ENCODE assay signal across 8 cellular contexts in genomic region chr12:132687211-132688164, GRCh38. TPM values are rescaled to one million over a fixed set of nuclear protein-coding genes. Genes with fewer than 3 reads are reported as not detected.
DNase-seq lines count a peak whose midpoint lies in the region; ATAC-seq and TF ChIP-seq lines count a peak whose summit lies in the region.

A gene with protein sequence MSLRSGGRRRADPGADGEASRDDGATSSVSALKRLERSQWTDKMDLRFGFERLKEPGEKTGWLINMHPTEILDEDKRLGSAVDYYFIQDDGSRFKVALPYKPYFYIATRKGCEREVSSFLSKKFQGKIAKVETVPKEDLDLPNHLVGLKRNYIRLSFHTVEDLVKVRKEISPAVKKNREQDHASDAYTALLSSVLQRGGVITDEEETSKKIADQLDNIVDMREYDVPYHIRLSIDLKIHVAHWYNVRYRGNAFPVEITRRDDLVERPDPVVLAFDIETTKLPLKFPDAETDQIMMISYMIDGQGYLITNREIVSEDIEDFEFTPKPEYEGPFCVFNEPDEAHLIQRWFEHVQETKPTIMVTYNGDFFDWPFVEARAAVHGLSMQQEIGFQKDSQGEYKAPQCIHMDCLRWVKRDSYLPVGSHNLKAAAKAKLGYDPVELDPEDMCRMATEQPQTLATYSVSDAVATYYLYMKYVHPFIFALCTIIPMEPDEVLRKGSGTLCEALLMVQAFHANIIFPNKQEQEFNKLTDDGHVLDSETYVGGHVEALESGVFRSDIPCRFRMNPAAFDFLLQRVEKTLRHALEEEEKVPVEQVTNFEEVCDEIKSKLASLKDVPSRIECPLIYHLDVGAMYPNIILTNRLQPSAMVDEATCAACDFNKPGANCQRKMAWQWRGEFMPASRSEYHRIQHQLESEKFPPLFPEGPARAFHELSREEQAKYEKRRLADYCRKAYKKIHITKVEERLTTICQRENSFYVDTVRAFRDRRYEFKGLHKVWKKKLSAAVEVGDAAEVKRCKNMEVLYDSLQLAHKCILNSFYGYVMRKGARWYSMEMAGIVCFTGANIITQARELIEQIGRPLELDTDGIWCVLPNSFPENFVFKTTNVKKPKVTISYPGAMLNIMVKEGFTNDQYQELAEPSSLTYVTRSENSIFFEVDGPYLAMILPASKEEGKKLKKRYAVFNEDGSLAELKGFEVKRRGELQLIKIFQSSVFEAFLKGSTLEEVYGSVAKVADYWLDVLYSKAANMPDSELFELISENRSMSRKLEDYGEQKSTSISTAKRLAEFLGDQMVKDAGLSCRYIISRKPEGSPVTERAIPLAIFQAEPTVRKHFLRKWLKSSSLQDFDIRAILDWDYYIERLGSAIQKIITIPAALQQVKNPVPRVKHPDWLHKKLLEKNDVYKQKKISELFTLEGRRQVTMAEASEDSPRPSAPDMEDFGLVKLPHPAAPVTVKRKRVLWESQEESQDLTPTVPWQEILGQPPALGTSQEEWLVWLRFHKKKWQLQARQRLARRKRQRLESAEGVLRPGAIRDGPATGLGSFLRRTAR (N-terminal part only) (minus strand): TSS chr12:132687342. CDS start chr12:132687315, 27 bp downstream.
Gene PXMP2, plus strand, starts transcription at chr12:132687587. Its CDS starts 84 bp downstream, at chr12:132687671.

- H3K27me3 ChIP-seq in gastroesophageal sphincter, result no peaks in the 10 kb centered on the region

- in situ Hi-C loops in SK-MEL-5 (cut with HindIII; ENCODE audit: low pct_unique_long_range_greater_than_20kb, low sequenced_read_pairs), result no loop called here

- no peaks in the 10 kb centered on the region for H3K9me3 ChIP-seq in gastroesophageal sphincter

- TF ChIP-seq POLR2A in NB4 (IDR thresholded peaks at IDR 0.05; ENCODE audit: extremely low read depth, insufficient read length) (peak; percentile 87), gastroesophageal sphincter (IDR thresholded peaks at IDR 0.05) (peak; percentile 58 to 75)

- peaks cover 0 to 19% of the 10 kb centered on the region in 2 donors for H3K36me3 ChIP-seq in gastroesophageal sphincter

- TF ChIP-seq CTCF in NB4 (IDR thresholded peaks at IDR 0.05; ENCODE audit: low read depth, low read length), result no peak
- TF ChIP-seq CTCF in gastroesophageal sphincter (IDR thresholded peaks at IDR 0.05), result peak in 3 of 4 experiments; percentile 15 to 47 (median 41)
- no peak for TF ChIP-seq CTCF in subcutaneous adipose tissue (IDR thresholded peaks at IDR 0.05; ENCODE audit: low read depth)

- peak within 1 kb of the TSS; percentile 15 to 90 (median 80) for H3K27ac ChIP-seq in gastroesophageal sphincter

- WGBS in gastroesophageal sphincter (ENCODE audit: low coverage in 1 of 2), 2 donors, result no CpG with 5 or more reads among the region's 134 CpGs

- H3K4me3 ChIP-seq in GM08714 (ENCODE audit: low read length), result peak within 1 kb of the TSS; percentile 95
- peak within 1 kb of the TSS; percentile 75 for H3K4me3 ChIP-seq in NB4 (ENCODE audit: low read depth, low read length)
- H3K4me3 ChIP-seq in gastroesophageal sphincter, result peak within 1 kb of the TSS; percentile 62 to 98

- peak; percentile 99 for DNase-seq in NB4 (ENCODE audit: low read depth)
- peak; percentile 93 for DNase-seq in SK-MEL-5 (ENCODE audit: low read depth, low spot score)
- peak; percentile 82 to 95 (median 88) for DNase-seq in activated naive CD4-positive, alpha-beta T cell (lab: John Stamatoyannopoulos, UW)
- DNase-seq in non-pigmented ciliary epithelial cell (ENCODE audit: low read depth), result peak; percentile 41

- ATAC-seq in HG02571 (IDR thresholded peaks at IDR 0.05; ENCODE audit: unreplicated experiment) (peak; percentile 94), gastroesophageal sphincter (peak; percentile 98)

- H3K4me1 ChIP-seq in gastroesophageal sphincter, result peaks cover 0 to 27% (median 8%) of the 10 kb centered on the region in 3 donors

- no peak for TF ChIP-seq EP300 in gastroesophageal sphincter (IDR thresholded peaks at IDR 0.05)

RNA-seq across cellular contexts. Expression of the first gene that starts in this region (rescaled TPM):
- total RNA-seq in SK-MEL-5 (2014; rRNA removed; shearing (Covaris generic)), result 13.2 and 23.2 TPM in 2 replicates
- polyA plus RNA-seq in SK-MEL-5 (2015; cell fraction: cytosol; rRNA removed), result 27.6 and 41.3 TPM in 2 replicates
- 256 and 317 TPM in 2 replicates for polyA plus RNA-seq in SK-MEL-5 (2015; cell fraction: nucleus; rRNA removed)
- total RNA-seq in gastroesophageal sphincter (10 to 100 TPM in 3 of 4 donors, 1 to 10 TPM in 1; 7.2 to 63.8 (median 23.3) TPM), subcutaneous adipose tissue (10 to 100 TPM; 28.2 to 98.5 (median 30.0) TPM)

RNA-seq across cellular contexts. Expression of gene PXMP2, which starts in this region (rescaled TPM):
- total RNA-seq in SK-MEL-5 (2014; rRNA removed; shearing (Covaris generic)), result 23.0 and 23.5 TPM in 2 replicates
- 27.6 and 36.5 TPM in 2 replicates for polyA plus RNA-seq in SK-MEL-5 (2015; cell fraction: cytosol; rRNA removed)
- 10.2 and 16.6 TPM in 2 replicates for polyA plus RNA-seq in SK-MEL-5 (2015; cell fraction: nucleus; rRNA removed)
- 10 to 100 TPM; 31.9 to 68.8 (median 55.4) TPM for total RNA-seq in gastroesophageal sphincter
- 10 to 100 TPM; 22.8 to 87.0 (median 40.3) TPM for total RNA-seq in subcutaneous adipose tissue

Comparison
In these comparisons a context has a peak if more than half of its experiments do, and no peak if none do; other contexts are left out.
1. Peak in every context shown above with its lines: DNase-seq, ATAC-seq, H3K4me3 ChIP-seq and H3K27ac ChIP-seq.
2. DNase-seq: peak in every context shown above with its lines; median percentile 99 in NB4; 93 in SK-MEL-5; 88 in activated naive CD4-positive, alpha-beta T cell; 41 in non-pigmented ciliary epithelial cell.
3. CTCF ChIP-seq: peak in gastroesophageal sphincter (3 of 4); none in NB4 (single experiment) and subcutaneous adipose tissue (single experiment).